Comparison of ENCODE assay signal across 11 cellular contexts in the genomic region with DNA sequence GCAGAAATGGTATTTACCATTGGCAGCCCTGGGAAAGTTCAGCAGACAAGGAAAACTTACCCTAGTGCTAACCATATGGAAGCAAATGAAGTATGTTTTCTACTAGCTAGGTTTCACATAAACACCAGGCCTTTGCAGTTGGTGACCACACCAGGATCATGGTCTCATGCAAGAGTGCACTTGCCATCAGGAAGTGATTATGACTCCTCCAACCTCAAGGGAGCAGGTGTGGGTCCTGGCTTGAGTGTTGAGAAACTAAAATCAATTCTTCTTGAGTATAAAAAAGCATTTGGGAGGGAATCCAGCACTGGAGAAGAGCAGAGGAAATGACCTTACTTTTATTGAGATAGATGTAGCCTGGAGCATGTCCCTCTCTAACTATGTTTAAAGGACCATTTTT. TPM values are rescaled to one million over a fixed set of nuclear protein-coding genes. Genes with fewer than 3 reads are reported as not detected.
A peak's percentile ranks its signal among the peaks of the same experiment; 100 is the strongest.
DNase-seq lines count a peak whose midpoint lies in the region; ATAC-seq and TF ChIP-seq lines count a peak whose summit lies in the region.
"Had no signal": no experiment of that assay in that cellular context is flagged by ENCODE, and none has a peak within 500 bp of the region (broad histone marks: within the 10 kb centered on the region; RNA-seq: fewer than 3 reads in every experiment).

No MANE protein-coding gene starts in this region.

- peaks cover 5% of the 10 kb centered on the region for H3K4me1 Mint-ChIP-seq in activated naive CD8-positive, alpha-beta T cell treated with anti-CD3 and anti-CD28 coated beads, Interleukin-2, amount 50 U/mL, for 24 hours
- no peaks in the 10 kb centered on the region for H3K4me1 Mint-ChIP-seq in Caco-2 (ENCODE audit: low read depth, unreplicated experiment)

- H3K9me3 Mint-ChIP-seq in activated naive CD8-positive, alpha-beta T cell treated with anti-CD3 and anti-CD28 coated beads, Interleukin-2, amount 50 U/mL, for 24 hours: no peaks in the 10 kb centered on the region
- no peaks in the 10 kb centered on the region for H3K9me3 Mint-ChIP-seq in Caco-2 (ENCODE audit: unreplicated experiment)
- H3K9me3 Mint-ChIP-seq: dendritic cell treated with granulocyte-macrophage colony-stimulating factor and Interleukin-4, amounts not matched to agents 40 ng/mL and 50 ng/mL, for 4 days had no signal

- no peak overlapping the region for H3K27ac Mint-ChIP-seq in activated naive CD8-positive, alpha-beta T cell treated with anti-CD3 and anti-CD28 coated beads, Interleukin-2, amount 50 U/mL, for 24 hours
- H3K27ac Mint-ChIP-seq in Caco-2 (ENCODE audit: unreplicated experiment): no peak overlapping the region
- H3K27ac Mint-ChIP-seq: dendritic cell treated with granulocyte-macrophage colony-stimulating factor and Interleukin-4, amounts not matched to agents 40 ng/mL and 50 ng/mL, for 4 days had no signal

- intact Hi-C loops in Caco-2 (cut with micrococcal nuclease; ENCODE audit: unreplicated experiment): no loop called here

- CTCF ChIA-PET in Caco-2 (lab: Charles Lee): no interaction called here

- no peak overlapping the region for H3K4me3 ChIP-seq in Caco-2 (ENCODE audit: low read depth, low read length)
- H3K4me3 ChIP-seq: K562, right atrium auricular region had no signal

- H3K27me3 ChIP-seq in Caco-2 (replicated peaks; ENCODE audit: control insufficient read depth, insufficient read depth, low read length): no peaks in the 10 kb centered on the region
- H3K27me3 ChIP-seq: right atrium auricular region had no signal

- H3K36me3 Mint-ChIP-seq in activated naive CD8-positive, alpha-beta T cell treated with anti-CD3 and anti-CD28 coated beads, Interleukin-2, amount 50 U/mL, for 24 hours (ENCODE audit: low read depth): no peaks in the 10 kb centered on the region
- H3K36me3 Mint-ChIP-seq in Caco-2 (ENCODE audit: insufficient read depth, unreplicated experiment): no peaks in the 10 kb centered on the region

- H3K4me3 Mint-ChIP-seq in activated naive CD8-positive, alpha-beta T cell treated with anti-CD3 and anti-CD28 coated beads, Interleukin-2, amount 50 U/mL, for 24 hours: no peak overlapping the region
- no peak overlapping the region for H3K4me3 Mint-ChIP-seq in Caco-2 (ENCODE audit: unreplicated experiment)
- H3K4me3 Mint-ChIP-seq: dendritic cell treated with granulocyte-macrophage colony-stimulating factor and Interleukin-4, amounts not matched to agents 40 ng/mL and 50 ng/mL, for 4 days had no signal

- no peaks in the 10 kb centered on the region for H3K36me3 ChIP-seq in Caco-2 (ENCODE audit: control insufficient read depth, insufficient read depth, low read length)
- H3K36me3 ChIP-seq: right atrium auricular region had no signal

- BruUV-seq in Caco-2 (replicated peaks; lab: Mats Ljungman, UMichigan): no TSS peak

- POLR2A ChIA-PET in Caco-2 (lab: Charles Lee): no interaction called here

- H3K4me1 ChIP-seq in Caco-2: no peaks in the 10 kb centered on the region
- H3K4me1 ChIP-seq: right atrium auricular region had no signal

- ATAC-seq in GM18502 (IDR thresholded peaks at IDR 0.05; ENCODE audit: poor library complexity, unreplicated experiment) (peak; percentile 98), GM21381 (IDR thresholded peaks at IDR 0.05; ENCODE audit: unreplicated experiment) (peak; percentile 93), HG03103 (IDR thresholded peaks at IDR 0.05; ENCODE audit: low read depth, unreplicated experiment) (peak; percentile 90)
- ATAC-seq in activated naive CD8-positive, alpha-beta T cell treated with anti-CD3 and anti-CD28 coated beads, Interleukin-2, amount 50 U/mL, for 24 hours: peak; percentile 65
- ATAC-seq: K562 had no signal

- H3K27me3 Mint-ChIP-seq in activated naive CD8-positive, alpha-beta T cell treated with anti-CD3 and anti-CD28 coated beads, Interleukin-2, amount 50 U/mL, for 24 hours: no peaks in the 10 kb centered on the region
- no peaks in the 10 kb centered on the region for H3K27me3 Mint-ChIP-seq in Caco-2 (ENCODE audit: insufficient read depth, unreplicated experiment)
- H3K27me3 Mint-ChIP-seq: dendritic cell treated with granulocyte-macrophage colony-stimulating factor and Interleukin-4, amounts not matched to agents 40 ng/mL and 50 ng/mL, for 4 days had no signal

- no peak for DNase-seq in activated naive CD8-positive, alpha-beta T cell treated with anti-CD3 and anti-CD28 coated beads, Interleukin-2, amount 50 U/mL, for 24 hours
- no peak for DNase-seq in Caco-2
- DNase-seq in SIG-M5 treated with dmso at 0.1 percent for 504 hours (lab: John Stamatoyannopoulos, UW; ENCODE audit: unreplicated experiment): no peak
- DNase-seq in stimulated activated naive CD4-positive, alpha-beta T cell (lab: John Stamatoyannopoulos, UW): no peak
- no peak for DNase-seq in OCI-M1 (lab: John Stamatoyannopoulos, UW)

- no peaks in the 10 kb centered on the region for H3K9me3 ChIP-seq in Caco-2
- H3K9me3 ChIP-seq: right atrium auricular region had no signal

- TF ChIP-seq CTCF in Caco-2 (IDR thresholded peaks at IDR 0.05; ENCODE audit: insufficient read depth in 1 of 2, low read depth in 1 of 2, low read length in 1 of 2, severe bottlenecking in 1 of 2, unreplicated experiment in 1 of 2): no peak

RNA-seq across cellular contexts. Expression of a gene that starts 56.8 kb away (rescaled TPM):
- 21.5 and 25.3 TPM in 2 replicates for total RNA-seq in Caco-2 (2022)
